ENCODE assay signal across 16 cellular contexts in the genomic region with DNA sequence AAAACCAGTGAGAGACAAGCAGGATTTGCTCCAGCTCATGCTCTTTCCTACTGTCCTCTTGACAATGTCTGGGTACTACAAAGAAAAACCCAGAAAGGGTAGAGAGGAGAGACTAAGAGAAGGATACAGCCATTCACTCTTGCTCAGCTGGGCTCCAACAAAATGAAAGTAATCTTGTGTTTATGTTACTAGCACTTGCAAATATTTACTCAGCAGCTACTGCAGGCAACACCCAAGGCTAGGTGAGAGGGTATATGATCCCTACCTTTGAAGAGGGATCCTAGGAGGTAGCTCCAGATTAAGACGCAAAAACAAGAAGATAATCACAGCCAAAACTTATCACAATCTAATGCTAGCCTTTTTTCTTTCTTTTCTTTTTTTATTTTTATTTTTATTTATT.
"Had no signal": no experiment of that assay in that cellular context is flagged by ENCODE, and none has a peak within 500 bp of the region (broad histone marks: within the 10 kb centered on the region; RNA-seq: fewer than 3 reads in every experiment).

No MANE protein-coding gene starts in this region.

- H3K27ac ChIP-seq: ascending aorta, dorsolateral prefrontal cortex, gastrocnemius medialis, heart right ventricle, parathyroid adenoma, tibial artery had no signal

- H3K36me3 ChIP-seq: ascending aorta, gastrocnemius medialis, heart right ventricle, tibial artery had no signal

- H3K27me3 ChIP-seq: ascending aorta, dorsolateral prefrontal cortex, gastrocnemius medialis, heart right ventricle, tibial artery had no signal

- DNase-seq: activated naive CD4-positive, alpha-beta T cell treated with anti-CD3 and anti-CD28 coated beads for 36 hours; activated naive CD8-positive, alpha-beta T cell treated with anti-CD3 and anti-CD28 coated beads, Interleukin-2, amount 50 U/mL, for 24 hours; dorsolateral prefrontal cortex; endodermal cell; gastrocnemius medialis; heart right ventricle; mammary epithelial cell; naive thymus-derived CD4-positive, alpha-beta T cell; stimulated activated CD4-positive, alpha-beta T cell treated with anti-CD3 and anti-CD28 coated beads, Interleukin-4, amount 100 ng/mL, for 1 hour; stimulated activated naive CD4-positive, alpha-beta T cell; T-cell; T-helper 9 cell; tibial artery had no signal

- H2AFZ ChIP-seq: parathyroid adenoma had no signal

- ATAC-seq: activated CD4-positive, CD25-positive, alpha-beta regulatory T cell treated with anti-CD3 and anti-CD28 coated beads, Interleukin-2, amount 50 U/mL, for 24 hours; activated naive CD8-positive, alpha-beta T cell treated with anti-CD3 and anti-CD28 coated beads, Interleukin-2, amount 50 U/mL, for 24 hours; gastrocnemius medialis; heart right ventricle; naive thymus-derived CD4-positive, alpha-beta T cell; T-cell had no signal

- H3K9ac ChIP-seq: parathyroid adenoma had no signal

- H3K4me3 ChIP-seq: ascending aorta, dorsolateral prefrontal cortex, gastrocnemius medialis, heart right ventricle, tibial artery had no signal

- H3K4me1 ChIP-seq: ascending aorta, parathyroid adenoma had no signal

- H3K9me3 ChIP-seq: ascending aorta, gastrocnemius medialis, tibial artery had no signal
